In the genomic region with DNA sequence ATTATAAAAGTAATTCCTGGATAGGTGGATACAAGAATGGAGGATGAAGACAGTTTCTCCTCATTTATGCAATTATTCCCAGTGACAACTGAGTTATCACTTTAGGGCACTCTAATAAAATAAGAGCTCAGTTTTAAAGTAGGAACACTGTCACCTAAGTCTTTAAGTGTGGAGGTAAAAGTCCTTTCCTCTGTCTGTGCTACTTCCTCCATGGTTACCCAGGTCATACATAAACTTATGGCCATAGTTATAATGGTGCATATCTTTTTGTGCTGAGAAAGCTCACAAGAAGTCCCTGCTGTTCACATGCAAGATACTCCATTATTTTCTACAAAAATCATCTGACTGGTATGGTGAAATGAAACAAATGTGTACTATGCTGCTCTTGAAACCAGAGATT, we compare ENCODE assay signal across 20 cellular contexts.
"Had no signal": no experiment of that assay in that cellular context is flagged by ENCODE, and none has a peak within 500 bp of the region (broad histone marks: within the 10 kb centered on the region; RNA-seq: fewer than 3 reads in every experiment).

No MANE protein-coding gene starts in this region.

- ATAC-seq: naive thymus-derived CD8-positive, alpha-beta T cell; natural killer cell treated with Interleukin-12 subunit alpha and Interleukin-12 subunit beta and Interleukin-15 and Interleukin-18, amount 100 ng/mL, for 72 hours; pancreas; right lobe of liver; stimulated activated effector memory CD8-positive, alpha-beta T cell treated with anti-CD3 and anti-CD28 coated beads, Interleukin-12 subunit alpha, Interleukin-12 subunit beta, amount 100 ng/mL, for 72 hours; stimulated activated naive B cell treated with anti-CD40 and anti-IgM and Interleukin-4, amounts not matched to agents 10 μg/mL and 1 μg/mL and 100 μg/mL, for 72 hours had no signal

- DNase-seq: naive thymus-derived CD8-positive, alpha-beta T cell; nephron progenitor cell; nucleus accumbens; pancreas; retina; right lobe of liver; sigmoid colon; small intestine; stimulated activated CD4-positive, alpha-beta T cell treated with anti-CD3 and anti-CD28 coated beads, Interleukin-15, amount 100 ng/mL, for 24 hours; stimulated activated CD4-positive, alpha-beta T cell treated with anti-CD3 and anti-CD28 coated beads, Interleukin-2, amount 100 ng/mL, for 24 hours; stimulated activated CD4-positive, alpha-beta T cell treated with anti-CD3 and anti-CD28 coated beads, Interleukin-2, amount 100 ng/mL, for 48 hours; stimulated activated CD4-positive, alpha-beta T cell treated with anti-CD3 and anti-CD28 coated beads, Interleukin-4, amount 100 ng/mL, for 24 hours; stimulated activated naive B cell treated with anti-CD40 and anti-IgM and Interleukin-4, amounts not matched to agents 10 μg/mL and 1 μg/mL and 100 μg/mL, for 72 hours; stimulated activated naive CD4-positive, alpha-beta T cell treated with Interleukin-2 at 50 U/mL for 16 hours; stomach; thyroid gland; trophoblast cell; upper lobe of left lung had no signal
